9 cellular contexts compared by ENCODE assay signal in genomic region chr11:104164028-104164520, GRCh38. TPM values are rescaled to one million over a fixed set of nuclear protein-coding genes. Genes with fewer than 3 reads are reported as not detected.
DNase-seq lines count a peak whose midpoint lies in the region; ATAC-seq and TF ChIP-seq lines count a peak whose summit lies in the region.
"Had no signal": no experiment of that assay in that cellular context is flagged by ENCODE, and none has a peak within 500 bp of the region (broad histone marks: within the 10 kb centered on the region; RNA-seq: fewer than 3 reads in every experiment).

Gene PDGFD (minus strand): TSS chr11:104164147.

- TF ChIP-seq CTCF in choroid plexus epithelial cell (conservative IDR thresholded peaks at IDR 0.05; ENCODE audit: low read depth, low read length), result peak; percentile 57

- H3K4me3 ChIP-seq in SJCRH30, result peak within 1 kb of the TSS; percentile 62
- peak within 1 kb of the TSS; percentile 65 for H3K4me3 ChIP-seq in choroid plexus epithelial cell (ENCODE audit: low read depth, low read length)

- 0 out of 2 replicates have a peak, but pooled peaks cover 3% of the 10 kb centered on the region for H3K4me1 ChIP-seq in SJCRH30

- peak; percentile 95 for ATAC-seq in GM21381 (IDR thresholded peaks at IDR 0.05; ENCODE audit: unreplicated experiment)
- peak; percentile 72 for ATAC-seq in HG03575 (IDR thresholded peaks at IDR 0.05; ENCODE audit: extremely low read depth, insufficient number of reproducible peaks, low FRiP score, unreplicated experiment)

- no peaks in the 10 kb centered on the region for H3K27me3 ChIP-seq in SJCRH30

- peak within 1 kb of the TSS; percentile 36 for H3K27ac ChIP-seq in SJCRH30

- peak; percentile 43 for DNase-seq in EH (ENCODE audit: low read depth)
- DNase-seq in SJCRH30, result peak; percentile 76 to 84
- DNase-seq in choroid plexus epithelial cell (ENCODE audit: low read depth), result peak; percentile 77
- peak; percentile 93 for DNase-seq in left kidney (ENCODE audit: low read depth, low spot score)
- DNase-seq in stimulated activated CD8-positive, alpha-beta memory T cell treated with anti-CD3 and anti-CD28 coated beads, Interleukin-4, amount 100 ng/mL, for 48 hours, result peak; percentile 38
- no peak for DNase-seq in stimulated activated CD4-positive, alpha-beta T cell treated with anti-CD3 and anti-CD28 coated beads, Interleukin-4, amount 100 ng/mL, for 24 hours

- no peaks in the 10 kb centered on the region for H3K9me3 ChIP-seq in SJCRH30 (replicated peaks)

- no peaks in the 10 kb centered on the region for H3K36me3 ChIP-seq in SJCRH30

RNA-seq across cellular contexts. Expression of gene PDGFD, which starts in this region (rescaled TPM):
- total RNA-seq in SJCRH30 (2014; rRNA removed; shearing (Covaris generic)), result 14.3 and 15.2 TPM in 2 replicates
- total RNA-seq: activated naive CD4-positive, alpha-beta T cell treated with anti-CD3 and anti-CD28 coated beads, Interleukin-2, amount 50 U/mL, for 72 hours had no signal
